ENCODE assay signal across 21 cellular contexts in the genomic region with DNA sequence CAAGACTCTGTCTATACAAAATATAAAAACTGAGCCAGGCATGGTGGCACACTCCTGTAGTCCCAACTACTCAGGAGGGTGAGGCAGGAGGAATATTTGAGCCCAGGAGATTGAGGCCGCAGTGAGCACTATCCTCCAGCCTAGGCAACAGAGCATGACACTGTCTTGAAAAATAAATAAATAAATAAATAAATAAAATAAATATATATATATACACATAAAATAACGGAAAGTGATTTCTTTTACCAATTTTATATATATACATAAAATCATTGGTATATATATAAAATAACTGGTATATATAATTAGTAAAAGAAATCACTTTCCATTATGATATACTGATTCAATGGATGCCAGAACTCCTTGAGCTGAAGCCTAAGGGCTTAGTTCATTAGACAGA.
DNase-seq lines count a peak whose midpoint lies in the region; ATAC-seq, FAIRE-seq and TF ChIP-seq lines count a peak whose summit lies in the region.
"Had no signal": no experiment of that assay in that cellular context is flagged by ENCODE, and none has a peak within 500 bp of the region (broad histone marks: within the 10 kb centered on the region; RNA-seq: fewer than 3 reads in every experiment).

No MANE protein-coding gene starts in this region.

- H3K9me3 ChIP-seq in HEK293 (ENCODE audit: control insufficient read depth, insufficient read depth, low read depth, low read length), result no peaks in the 10 kb centered on the region
- H3K9me3 ChIP-seq: HAP-1 had no signal

- peaks cover 10% of the 10 kb centered on the region; the same call in 1 of the 2 replicates for H3K4me1 ChIP-seq in HEK293 (ENCODE audit: control insufficient read depth, insufficient read depth, low read length)
- H3K4me1 ChIP-seq: BLaER1 had no signal

- H3K36me3 Mint-ChIP-seq in activated naive CD4-positive, alpha-beta T cell treated with anti-CD3 and anti-CD28 coated beads for 36 hours (ENCODE audit: low read depth), result peaks cover 11% of the 10 kb centered on the region
- H3K36me3 Mint-ChIP-seq in activated CD8-positive, alpha-beta memory T cell treated with anti-CD3 and anti-CD28 coated beads, Interleukin-2, amount 10 ng/mL, durations not matched to agents 7 days and 5 days, result peaks cover 17% of the 10 kb centered on the region

- POLR2A ChIA-PET in HEK293 (lab: Yijun Ruan, JAX), result interaction anchor here (1.5 kb wide), 1 partner anchor 92 kb away, joined by 4 read pairs; a partner anchor contains a TSS

- no peak overlapping the region for H3K4me3 ChIP-seq in HEK293 (ENCODE audit: low read depth, low read length)
- H3K4me3 ChIP-seq: BLaER1, HAP-1 had no signal

- DNase-seq in activated naive CD4-positive, alpha-beta T cell treated with anti-CD3 and anti-CD28 coated beads for 36 hours, result no peak
- DNase-seq in activated CD8-positive, alpha-beta memory T cell treated with anti-CD3 and anti-CD28 coated beads, Interleukin-2, amount 10 ng/mL, durations not matched to agents 7 days and 5 days, result no peak
- DNase-seq: CD4-positive, CD25-positive, alpha-beta regulatory T cell; CD8-positive, alpha-beta memory T cell; DMS 273 treated with DMSO at 0.1 percent for 48 hours; DMS79; EL; GF-D8; GOT3 had no signal

- no peak overlapping the region for H3K27ac ChIP-seq in HEK293 (ENCODE audit: extremely low read depth, low read depth, low read length)
- H3K27ac ChIP-seq: BLaER1, C4-2B had no signal

- H3K36me3 ChIP-seq in HEK293 (ENCODE audit: control insufficient read depth in 2 of 2, insufficient read depth in 1 of 2, low read length in 2 of 2), result peaks cover 3 to 7% of the 10 kb centered on the region in 2 experiments; a peak in 2 of 3 replicates
- H3K36me3 ChIP-seq: HAP-1 had no signal

- ATAC-seq in activated CD8-positive, alpha-beta memory T cell treated with anti-CD3 and anti-CD28 coated beads, Interleukin-2, amount 10 ng/mL, durations not matched to agents 7 days and 5 days, result no peak
- ATAC-seq in HG02852 (IDR thresholded peaks at IDR 0.05; ENCODE audit: unreplicated experiment), result no peak

- TF ChIP-seq CTCF in HEK293 (tag by site-specific recombination; IDR thresholded peaks at IDR 0.05), result no peak

- CTCF ChIA-PET in HEK293 (lab: Yijun Ruan, JAX), result interaction anchor here (0.7 kb wide), 1 partner anchor 56 kb away, joined by 8 read pairs; no protein-coding TSS in a partner anchor
- CTCF ChIA-PET in activated naive CD4-positive, alpha-beta T cell treated with anti-CD3 and anti-CD28 coated beads for 36 hours (lab: Charles Lee), result no interaction called here
- CTCF ChIA-PET in activated CD8-positive, alpha-beta memory T cell treated with anti-CD3 and anti-CD28 coated beads, Interleukin-2, amount 10 ng/mL, durations not matched to agents 7 days and 5 days (lab: Charles Lee), result interaction anchor here (0.8 kb wide), 1 partner anchor 79 kb away, joined by 3 read pairs; no protein-coding TSS in a partner anchor

- intact Hi-C loops in activated naive CD4-positive, alpha-beta T cell treated with anti-CD3 and anti-CD28 coated beads for 36 hours (cut with micrococcal nuclease), result no loop called here

- no peak overlapping the region for H3K4me3 Mint-ChIP-seq in activated naive CD4-positive, alpha-beta T cell treated with anti-CD3 and anti-CD28 coated beads for 36 hours
- H3K4me3 Mint-ChIP-seq in activated CD8-positive, alpha-beta memory T cell treated with anti-CD3 and anti-CD28 coated beads, Interleukin-2, amount 10 ng/mL, durations not matched to agents 7 days and 5 days, result no peak overlapping the region
- H3K4me3 Mint-ChIP-seq: B cell; CD4-positive, CD25-positive, alpha-beta regulatory T cell; CD8-positive, alpha-beta memory T cell had no signal

- FAIRE-seq in G401.6 (lab: Jason Lieb, UNC) (peak; percentile 69), colon (lab: Jason Lieb, UNC) (peak; percentile 51)
- FAIRE-seq: D721Med, GM12891, GM18507, H54 had no signal

- H3K27me3 Mint-ChIP-seq in activated naive CD4-positive, alpha-beta T cell treated with anti-CD3 and anti-CD28 coated beads for 36 hours (ENCODE audit: low read depth), result no peaks in the 10 kb centered on the region
- H3K27me3 Mint-ChIP-seq in activated CD8-positive, alpha-beta memory T cell treated with anti-CD3 and anti-CD28 coated beads, Interleukin-2, amount 10 ng/mL, durations not matched to agents 7 days and 5 days, result no peaks in the 10 kb centered on the region
- H3K27me3 Mint-ChIP-seq: B cell; CD4-positive, CD25-positive, alpha-beta regulatory T cell; CD8-positive, alpha-beta memory T cell had no signal

- no peaks in the 10 kb centered on the region for H3K9me3 Mint-ChIP-seq in activated naive CD4-positive, alpha-beta T cell treated with anti-CD3 and anti-CD28 coated beads for 36 hours
- H3K9me3 Mint-ChIP-seq in activated CD8-positive, alpha-beta memory T cell treated with anti-CD3 and anti-CD28 coated beads, Interleukin-2, amount 10 ng/mL, durations not matched to agents 7 days and 5 days (ENCODE audit: low read depth), result no peaks in the 10 kb centered on the region
- H3K9me3 Mint-ChIP-seq: CD8-positive, alpha-beta memory T cell had no signal

- peaks cover 25% of the 10 kb centered on the region for H3K4me1 Mint-ChIP-seq in activated naive CD4-positive, alpha-beta T cell treated with anti-CD3 and anti-CD28 coated beads for 36 hours (ENCODE audit: low read depth)
- H3K4me1 Mint-ChIP-seq in activated CD8-positive, alpha-beta memory T cell treated with anti-CD3 and anti-CD28 coated beads, Interleukin-2, amount 10 ng/mL, durations not matched to agents 7 days and 5 days, result peaks cover 12% of the 10 kb centered on the region

- no peak overlapping the region for H3K27ac Mint-ChIP-seq in activated naive CD4-positive, alpha-beta T cell treated with anti-CD3 and anti-CD28 coated beads for 36 hours
- no peak overlapping the region for H3K27ac Mint-ChIP-seq in activated CD8-positive, alpha-beta memory T cell treated with anti-CD3 and anti-CD28 coated beads, Interleukin-2, amount 10 ng/mL, durations not matched to agents 7 days and 5 days
- H3K27ac Mint-ChIP-seq: B cell; CD4-positive, CD25-positive, alpha-beta regulatory T cell had no signal

TF ChIP-seq in HEK293, 187 proteins besides CTCF, POLR2A, EP300 and RAD21 (continues in another document):
- TF ChIP-seq, protein P1, sequence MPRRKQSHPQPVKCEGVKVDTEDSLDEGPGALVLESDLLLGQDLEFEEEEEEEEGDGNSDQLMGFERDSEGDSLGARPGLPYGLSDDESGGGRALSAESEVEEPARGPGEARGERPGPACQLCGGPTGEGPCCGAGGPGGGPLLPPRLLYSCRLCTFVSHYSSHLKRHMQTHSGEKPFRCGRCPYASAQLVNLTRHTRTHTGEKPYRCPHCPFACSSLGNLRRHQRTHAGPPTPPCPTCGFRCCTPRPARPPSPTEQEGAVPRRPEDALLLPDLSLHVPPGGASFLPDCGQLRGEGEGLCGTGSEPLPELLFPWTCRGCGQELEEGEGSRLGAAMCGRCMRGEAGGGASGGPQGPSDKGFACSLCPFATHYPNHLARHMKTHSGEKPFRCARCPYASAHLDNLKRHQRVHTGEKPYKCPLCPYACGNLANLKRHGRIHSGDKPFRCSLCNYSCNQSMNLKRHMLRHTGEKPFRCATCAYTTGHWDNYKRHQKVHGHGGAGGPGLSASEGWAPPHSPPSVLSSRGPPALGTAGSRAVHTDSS (tag by site-specific recombination; IDR thresholded peaks at IDR 0.05), result no peak
- no peak for TF ChIP-seq ZNF274 (IDR thresholded peaks at IDR 0.05; ENCODE audit: low read length)
- TF ChIP-seq ZNF274 (tag by site-specific recombination; IDR thresholded peaks at IDR 0.05; ENCODE audit: borderline replicate concordance), result no peak
- TF ChIP-seq, protein P2, sequence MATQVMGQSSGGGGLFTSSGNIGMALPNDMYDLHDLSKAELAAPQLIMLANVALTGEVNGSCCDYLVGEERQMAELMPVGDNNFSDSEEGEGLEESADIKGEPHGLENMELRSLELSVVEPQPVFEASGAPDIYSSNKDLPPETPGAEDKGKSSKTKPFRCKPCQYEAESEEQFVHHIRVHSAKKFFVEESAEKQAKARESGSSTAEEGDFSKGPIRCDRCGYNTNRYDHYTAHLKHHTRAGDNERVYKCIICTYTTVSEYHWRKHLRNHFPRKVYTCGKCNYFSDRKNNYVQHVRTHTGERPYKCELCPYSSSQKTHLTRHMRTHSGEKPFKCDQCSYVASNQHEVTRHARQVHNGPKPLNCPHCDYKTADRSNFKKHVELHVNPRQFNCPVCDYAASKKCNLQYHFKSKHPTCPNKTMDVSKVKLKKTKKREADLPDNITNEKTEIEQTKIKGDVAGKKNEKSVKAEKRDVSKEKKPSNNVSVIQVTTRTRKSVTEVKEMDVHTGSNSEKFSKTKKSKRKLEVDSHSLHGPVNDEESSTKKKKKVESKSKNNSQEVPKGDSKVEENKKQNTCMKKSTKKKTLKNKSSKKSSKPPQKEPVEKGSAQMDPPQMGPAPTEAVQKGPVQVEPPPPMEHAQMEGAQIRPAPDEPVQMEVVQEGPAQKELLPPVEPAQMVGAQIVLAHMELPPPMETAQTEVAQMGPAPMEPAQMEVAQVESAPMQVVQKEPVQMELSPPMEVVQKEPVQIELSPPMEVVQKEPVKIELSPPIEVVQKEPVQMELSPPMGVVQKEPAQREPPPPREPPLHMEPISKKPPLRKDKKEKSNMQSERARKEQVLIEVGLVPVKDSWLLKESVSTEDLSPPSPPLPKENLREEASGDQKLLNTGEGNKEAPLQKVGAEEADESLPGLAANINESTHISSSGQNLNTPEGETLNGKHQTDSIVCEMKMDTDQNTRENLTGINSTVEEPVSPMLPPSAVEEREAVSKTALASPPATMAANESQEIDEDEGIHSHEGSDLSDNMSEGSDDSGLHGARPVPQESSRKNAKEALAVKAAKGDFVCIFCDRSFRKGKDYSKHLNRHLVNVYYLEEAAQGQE (tag by site-specific recombination; IDR thresholded peaks at IDR 0.05), result no peak
- no peak for TF ChIP-seq ZNF670 (tag by site-specific recombination; IDR thresholded peaks at IDR 0.05; ENCODE audit: low read depth)
- no peak; the same call in 1 of the 2 replicates for TF ChIP-seq ZNF555 (tag by site-specific recombination; conservative IDR thresholded peaks at IDR 0.05)
- no peak for TF ChIP-seq ZNF521 (tag by site-specific recombination; IDR thresholded peaks at IDR 0.05)
- peak; percentile 49 for TF ChIP-seq ZNF623 (tag by site-specific recombination; IDR thresholded peaks at IDR 0.05)
- TF ChIP-seq ZBTB8A (tag by site-specific recombination; IDR thresholded peaks at IDR 0.05), result 0 out of 2 replicates have a peak, but pooled peaks have one; percentile 25
- TF ChIP-seq ZNF112 (tag by site-specific recombination; IDR thresholded peaks at IDR 0.05), result no peak
- TF ChIP-seq ZFP69B (tag by site-specific recombination; IDR thresholded peaks at IDR 0.05), result no peak
- peak; percentile 65; the same call in 1 of the 2 replicates for TF ChIP-seq ZNF394 (tag by site-specific recombination; IDR thresholded peaks at IDR 0.05; ENCODE audit: borderline replicate concordance)
- TF ChIP-seq ZFHX2 (tag by site-specific recombination; conservative IDR thresholded peaks at IDR 0.05), result no peak
- no peak for TF ChIP-seq OVOL3 (tag by site-specific recombination; IDR thresholded peaks at IDR 0.05)
